8 cellular contexts compared by ENCODE assay signal in genomic region chr7:135980665-135981180, GRCh38. TPM values are rescaled to one million over a fixed set of nuclear protein-coding genes. Genes with fewer than 3 reads are reported as not detected.
DNase-seq lines count a peak whose midpoint lies in the region; ATAC-seq and TF ChIP-seq lines count a peak whose summit lies in the region.

No MANE protein-coding gene starts in this region.

- H3K4me3 Mint-ChIP-seq in nephron, result no peak overlapping the region

- intact Hi-C loops in posterior vena cava (cut with DNase I), result no loop called here

- ATAC-seq in GM18873 (IDR thresholded peaks at IDR 0.05; ENCODE audit: low FRiP score, unreplicated experiment) (peak; percentile 80), HG02981 (IDR thresholded peaks at IDR 0.05; ENCODE audit: unreplicated experiment) (peak; percentile 75)

- peaks cover 3% of the 10 kb centered on the region for H3K9me3 Mint-ChIP-seq in nephron

- H3K4me1 Mint-ChIP-seq in nephron, result peaks cover 10% of the 10 kb centered on the region

- TF ChIP-seq CTCF in astrocyte of the spinal cord (IDR thresholded peaks at IDR 0.05; ENCODE audit: low read depth, low read length), result no peak
- TF ChIP-seq CTCF in nephron (IDR thresholded peaks at IDR 0.05; ENCODE audit: unreplicated experiment in 3 of 3), result no peak

- H3K27ac Mint-ChIP-seq in nephron, result peak overlapping the region in 2 of 3 experiments; percentile 13 to 44

- H3K36me3 Mint-ChIP-seq in nephron (ENCODE audit: low read depth), result no peaks in the 10 kb centered on the region

- in situ Hi-C loops in SK-MEL-5 (cut with HindIII; ENCODE audit: low pct_unique_long_range_greater_than_20kb, low sequenced_read_pairs), result no loop called here
- in situ Hi-C loops in astrocyte of the spinal cord (cut with HindIII; ENCODE audit: low sequenced_read_pairs), result no loop called here

- no peak overlapping the region for H3K4me3 ChIP-seq in astrocyte of the spinal cord (ENCODE audit: low read depth, low read length)

- H3K27me3 Mint-ChIP-seq in nephron (ENCODE audit: low read depth), result no peaks in the 10 kb centered on the region

- DNase-seq in SK-MEL-5 (ENCODE audit: low read depth, low spot score) (peak; percentile 19), astrocyte of the spinal cord (ENCODE audit: low read depth, low spot score) (peak; percentile 59), posterior vena cava (ENCODE audit: low spot score) (no peak), HT-29 (ENCODE audit: low spot score) (no peak), NCI-H82 treated with DMSO at 0.1 percent for 48 hours (lab: John Stamatoyannopoulos, UW; ENCODE audit: unreplicated experiment) (no peak)

RNA-seq across cellular contexts. Expression of gene MTPN, which starts 3.6 kb away (rescaled TPM):
- 159 and 168 TPM in 2 replicates for total RNA-seq in SK-MEL-5 (2014; rRNA removed; shearing (Covaris generic))
- 187 and 282 TPM in 2 replicates for polyA plus RNA-seq in SK-MEL-5 (2015; cell fraction: cytosol; rRNA removed)
- polyA plus RNA-seq in SK-MEL-5 (2015; cell fraction: nucleus; rRNA removed), result 35.9 and 47.4 TPM in 2 replicates
- 10 to 100 TPM; 89.3 to 95.0 TPM for total RNA-seq in posterior vena cava
- 67.9 and 74.3 TPM in 2 replicates for total RNA-seq in HT-29 (2014; rRNA removed; shearing (Covaris generic))

Comparison
In these comparisons a context has a peak if more than half of its experiments do, and no peak if none do; other contexts are left out.
1. DNase-seq: peak in SK-MEL-5 (single experiment) and astrocyte of the spinal cord (single experiment); none in posterior vena cava (single experiment), HT-29 (single experiment) and NCI-H82 treated with DMSO at 0.1 percent for 48 hours (single experiment).